In the genomic region with DNA sequence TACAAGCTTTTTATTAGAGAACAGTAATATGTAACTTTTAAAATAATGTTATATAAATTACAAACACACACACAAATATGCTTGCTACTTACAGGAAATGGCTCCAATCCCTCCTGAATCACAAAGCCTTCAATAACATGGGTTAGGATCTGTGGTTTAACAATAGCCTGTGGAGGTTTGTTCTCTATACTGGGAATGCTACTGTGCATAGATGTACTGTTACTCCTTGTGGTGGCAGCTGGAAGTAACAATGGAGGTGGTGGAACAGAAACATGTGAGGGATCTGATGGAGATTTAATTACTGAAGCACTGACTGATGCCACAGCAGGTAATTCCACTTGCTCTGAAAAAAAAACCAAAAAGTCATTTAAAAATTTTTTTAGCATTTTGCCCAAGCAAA, we compare ENCODE assay signal across 11 cellular contexts.
DNase-seq lines count a peak whose midpoint lies in the region; ATAC-seq and TF ChIP-seq lines count a peak whose summit lies in the region.
"Had no signal": no experiment of that assay in that cellular context is flagged by ENCODE, and none has a peak within 500 bp of the region (broad histone marks: within the 10 kb centered on the region; RNA-seq: fewer than 3 reads in every experiment).

No MANE protein-coding gene starts in this region.

- H3K4me3 ChIP-seq in astrocyte of the spinal cord (ENCODE audit: low read depth, low read length) = no peak overlapping the region
- H3K4me3 ChIP-seq: thoracic aorta had no signal

- in situ Hi-C loops in astrocyte of the spinal cord (cut with HindIII; ENCODE audit: low sequenced_read_pairs) = no loop called here

- DNase-seq in ELR (ENCODE audit: low read depth) (peak; percentile 39), HT1080 (ENCODE audit: low read depth) (peak; percentile 38), astrocyte of the spinal cord (ENCODE audit: low read depth, low spot score) (peak; percentile 12), left colon (no peak), NCI-H2171 (lab: John Stamatoyannopoulos, UW) (no peak), GM19238 (ENCODE audit: insufficient read length, low spot score) (no peak)
- DNase-seq: nucleus accumbens, T-helper 9 cell had no signal

- peak; percentile 36 for TF ChIP-seq CTCF in astrocyte of the spinal cord (IDR thresholded peaks at IDR 0.05; ENCODE audit: low read depth, low read length)

- peak; percentile 52 for ATAC-seq in left colon
- ATAC-seq in HG03342 (IDR thresholded peaks at IDR 0.05; ENCODE audit: unreplicated experiment) = no peak
- ATAC-seq: activated T-helper 17 cell treated with anti-CD3 and anti-CD28 coated beads, Interleukin-2, amount 50 U/mL, for 72 hours had no signal

- intact Hi-C loops in left colon (cut with DNase I, micrococcal nuclease) = no loop called here

Comparison
In these comparisons a context has a peak if more than half of its experiments do, and no peak if none do; other contexts are left out.
1. DNase-seq: peak in ELR (single experiment), HT1080 (single experiment) and astrocyte of the spinal cord (single experiment); none in left colon (0 of 2), NCI-H2171 (single experiment) and GM19238 (single experiment).